Comparison of ENCODE assay signal across 8 cellular contexts in genomic region chr14:102187044-102187443, GRCh38. TPM values are rescaled to one million over a fixed set of nuclear protein-coding genes. Genes with fewer than 3 reads are reported as not detected.
DNase-seq lines count a peak whose midpoint lies in the region; TF ChIP-seq lines count a peak whose summit lies in the region.

No MANE protein-coding gene starts in this region.

- H3K36me3 Mint-ChIP-seq in chondrocyte (ENCODE audit: low read depth) (no peaks in the 10 kb centered on the region), neural progenitor cell (peaks cover 3% of the 10 kb centered on the region)

- H3K4me3 Mint-ChIP-seq in chondrocyte (ENCODE audit: unreplicated experiment) = no peak overlapping the region
- H3K4me3 Mint-ChIP-seq in neural progenitor cell = no peak overlapping the region

- no peaks in the 10 kb centered on the region for H3K9me3 ChIP-seq in neural progenitor cell (ENCODE audit: low read depth)
- H3K9me3 ChIP-seq in HAP-1 = no peaks in the 10 kb centered on the region

- H3K27ac ChIP-seq in neural progenitor cell = no peak overlapping the region

- no peak overlapping the region for H3K4me2 ChIP-seq in neural progenitor cell

- DNase-seq in AG20443 (ENCODE audit: low spot score) (peak; percentile 82), LHCN-M2 (ENCODE audit: low read depth) (peak; percentile 80), chondrocyte (ENCODE audit: low spot score) (no peak), neural progenitor cell (ENCODE audit: low spot score) (no peak), HuH-7 (ENCODE audit: low spot score) (no peak), MV-4-11 (lab: John Stamatoyannopoulos, UW) (no peak), NCI-H187 (lab: John Stamatoyannopoulos, UW) (no peak), HAP-1 (ENCODE audit: low spot score in 2 of 2) (no peak)

- H3K27ac Mint-ChIP-seq in chondrocyte (ENCODE audit: unreplicated experiment) (peak overlapping the region; percentile 95), neural progenitor cell (peak overlapping the region; percentile 95)

- TF ChIP-seq CTCF in chondrocyte (IDR thresholded peaks at IDR 0.05) = no peak
- TF ChIP-seq CTCF in neural progenitor cell (IDR thresholded peaks at IDR 0.05) = no peak

- H4K20me1 ChIP-seq in neural progenitor cell (ENCODE audit: low read depth) = peaks cover 46% of the 10 kb centered on the region

- no peak overlapping the region for H3K9ac ChIP-seq in neural progenitor cell

- H3K27me3 Mint-ChIP-seq in chondrocyte (ENCODE audit: low read depth) (no peaks in the 10 kb centered on the region), neural progenitor cell (ENCODE audit: insufficient read depth, low read depth) (peaks cover 3% of the 10 kb centered on the region)

- H3K27me3 ChIP-seq in neural progenitor cell (no peaks in the 10 kb centered on the region), HAP-1 (ENCODE audit: low read depth) (no peaks in the 10 kb centered on the region)

- H3K4me1 ChIP-seq in neural progenitor cell (peaks cover 27% of the 10 kb centered on the region), HAP-1 (no peaks in the 10 kb centered on the region)

- H3K4me1 Mint-ChIP-seq in chondrocyte (ENCODE audit: low read depth) = peaks cover 48% of the 10 kb centered on the region
- H3K4me1 Mint-ChIP-seq in neural progenitor cell = peaks cover 39% of the 10 kb centered on the region

- H3K9me3 Mint-ChIP-seq in chondrocyte (ENCODE audit: low read depth) (no peaks in the 10 kb centered on the region), neural progenitor cell (no peaks in the 10 kb centered on the region)

- peaks cover 21% of the 10 kb centered on the region for H3F3A ChIP-seq in neural progenitor cell (ENCODE audit: low read depth)

- H3K79me2 ChIP-seq in neural progenitor cell (ENCODE audit: low read depth) = peaks cover 98% of the 10 kb centered on the region

- H3K4me3 ChIP-seq in neural progenitor cell (no peak overlapping the region), HAP-1 (no peak overlapping the region)

- H3K36me3 ChIP-seq in neural progenitor cell = no peaks in the 10 kb centered on the region
- H3K36me3 ChIP-seq in HAP-1 (replicated peaks) = no peaks in the 10 kb centered on the region

- no peak overlapping the region for H2AFZ ChIP-seq in neural progenitor cell (replicated peaks)

- in situ Hi-C loops in HAP-1 (cut with MboI; ENCODE audit: low sequenced_read_pairs) = no loop called here

RNA-seq across cellular contexts. Expression of gene WDR20, which starts 47.3 kb away (rescaled TPM):
- total RNA-seq in LHCN-M2 (2014; rRNA removed) = 18.3 and 21.1 TPM in 2 replicates
- 13.7 TPM for polyA plus RNA-seq in LHCN-M2 (2012)
- total RNA-seq in chondrocyte = 20.8 to 28.8 TPM (median 23.0 TPM) in 3 replicates
- 18.2 and 22.4 TPM in 2 replicates for total RNA-seq in neural progenitor cell (ENCODE audit: low replicate concordance)

Comparison
In these comparisons a context has a peak if more than half of its experiments do, and no peak if none do; other contexts are left out.
1. DNase-seq: peak in AG20443 (single experiment) and LHCN-M2 (single experiment); none in chondrocyte (single experiment), neural progenitor cell (single experiment), HuH-7 (single experiment), MV-4-11 (single experiment), NCI-H187 (0 of 2) and HAP-1 (0 of 2).